In the genomic region with DNA sequence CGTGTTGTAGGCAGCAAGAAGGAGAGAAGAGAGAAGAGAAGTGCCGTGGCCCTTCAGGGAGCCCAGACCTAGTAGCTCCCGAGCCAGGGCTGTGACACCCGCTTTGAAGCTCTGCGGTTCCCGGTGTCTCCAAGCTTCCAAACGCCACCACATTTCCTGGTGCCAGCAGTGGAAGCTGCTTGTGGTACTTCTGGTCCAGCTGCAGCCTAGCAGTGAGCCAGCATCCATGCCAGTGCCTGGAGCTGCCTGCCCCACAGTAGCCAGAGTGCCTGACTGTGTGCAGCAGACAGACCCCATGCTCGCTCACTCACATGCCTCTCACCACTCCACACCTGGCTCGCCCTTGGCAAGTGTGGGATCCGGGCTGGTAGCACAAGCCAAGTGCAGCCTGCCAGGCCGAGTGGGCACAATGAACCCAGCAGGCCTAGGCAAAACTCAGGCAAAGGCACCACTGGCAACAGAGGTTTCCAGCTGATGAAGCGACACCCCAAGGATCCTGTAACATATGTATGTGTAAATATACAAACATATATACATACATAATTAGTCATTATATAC, we compare ENCODE assay signal across 20 cellular contexts.
DNase-seq lines count a peak whose midpoint lies in the region; ATAC-seq, FAIRE-seq and TF ChIP-seq lines count a peak whose summit lies in the region.
"Had no signal": no experiment of that assay in that cellular context is flagged by ENCODE, and none has a peak within 500 bp of the region (broad histone marks: within the 10 kb centered on the region; RNA-seq: fewer than 3 reads in every experiment).

No MANE protein-coding gene starts in this region.

- H3K27me3 Mint-ChIP-seq in H9 (ENCODE audit: low read depth) = no peaks in the 10 kb centered on the region
- H3K27me3 Mint-ChIP-seq: B cell; CD4-positive, CD25-positive, alpha-beta regulatory T cell; CD8-positive, alpha-beta memory T cell; IgD-negative memory B cell had no signal

- H3K27ac Mint-ChIP-seq in H9 = peak overlapping the region in 2 of 3 experiments; percentile 40 to 83; a peak in 1 of 7 replicates
- H3K27ac Mint-ChIP-seq: B cell; CD4-positive, CD25-positive, alpha-beta regulatory T cell; CD8-positive, alpha-beta memory T cell; GM23338; IgD-negative memory B cell had no signal

- H3K4me3 Mint-ChIP-seq in H9 = no peak overlapping the region
- H3K4me3 Mint-ChIP-seq: B cell; CD4-positive, CD25-positive, alpha-beta regulatory T cell; CD8-positive, alpha-beta memory T cell; GM23338; IgD-negative memory B cell had no signal

- H3K9me2 ChIP-seq in OCI-LY7 (ENCODE audit: insufficient read depth, low read length) = no peaks in the 10 kb centered on the region

- H2BK15ac ChIP-seq in H9 (ENCODE audit: low read depth, low read length) (no peak overlapping the region), mesenchymal stem cell (ENCODE audit: low read depth, poor library complexity, severe bottlenecking) (no peak overlapping the region)

- no peaks in the 10 kb centered on the region for H3K9me3 ChIP-seq in H9 (ENCODE audit: control insufficient read depth, low read depth, low read length)
- no peaks in the 10 kb centered on the region for H3K9me3 ChIP-seq in K562 (replicated peaks; ENCODE audit: control insufficient read depth, insufficient read depth, low read depth, low read length)
- H3K9me3 ChIP-seq in mesenchymal stem cell (ENCODE audit: control insufficient read depth, low read length) = no peaks in the 10 kb centered on the region
- no peaks in the 10 kb centered on the region for H3K9me3 ChIP-seq in spleen
- peaks cover 17% of the 10 kb centered on the region; the same call in 1 of the 2 replicates for H3K9me3 ChIP-seq in OCI-LY7 (ENCODE audit: low read length)

- H3K23ac ChIP-seq in H9 (ENCODE audit: insufficient read length, low read depth, low read length) (no peak overlapping the region), mesenchymal stem cell (ENCODE audit: low read length in 2 of 2) (no peak overlapping the region)

- H3K9me3 Mint-ChIP-seq in H9 = peaks cover 3% of the 10 kb centered on the region in 2 experiments; a peak in 1 of 5 replicates
- H3K9me3 Mint-ChIP-seq: CD8-positive, alpha-beta memory T cell; IgD-negative memory B cell had no signal

- TF ChIP-seq POLR2A in K562 (conservative IDR thresholded peaks at IDR 0.05) (no peak), spleen (IDR thresholded peaks at IDR 0.05) (no peak)

- H3K4ac ChIP-seq in H9 (ENCODE audit: low read depth, low read length) = no peak overlapping the region
- no peak overlapping the region for H3K4ac ChIP-seq in mesenchymal stem cell (ENCODE audit: low read depth in 1 of 2, low read length in 2 of 2)

- CTCF ChIA-PET in K562 (lab: Yijun Ruan, JAX; ENCODE audit: low intra/inter-chr PET ratio) = no interaction called here
- CTCF ChIA-PET in OCI-LY7 (lab: Charles Lee; ENCODE audit: unreplicated experiment) = no interaction called here

- H3K4me2 ChIP-seq in H9 (ENCODE audit: insufficient read depth, insufficient read length, low read length) (no peak overlapping the region), K562 (ENCODE audit: insufficient read depth, low read length) (no peak overlapping the region), mesenchymal stem cell (ENCODE audit: low read length, poor library complexity, severe bottlenecking) (no peak overlapping the region), OCI-LY7 (ENCODE audit: low read length) (no peak overlapping the region)
- H3K4me2 ChIP-seq: GM23338 had no signal

- H2BK120ac ChIP-seq in H9 (ENCODE audit: low read depth, low read length, poor library complexity, severe bottlenecking) (no peak overlapping the region), mesenchymal stem cell (ENCODE audit: low read depth, low read length) (no peak overlapping the region)

- no peak for TF ChIP-seq RAD21 in K562 (CRISPR knock-in tag; conservative IDR thresholded peaks at IDR 0.05 in 1 of 2, IDR thresholded peaks at IDR 0.05 in 1 of 2)

- H3K27ac ChIP-seq in H9 (ENCODE audit: insufficient read length, low read depth, low read length) (no peak overlapping the region), K562 (ENCODE audit: extremely low read depth, low read depth, low read length) (no peak overlapping the region), mesenchymal stem cell (ENCODE audit: low read length, poor library complexity, severe bottlenecking) (no peak overlapping the region), spleen (no peak overlapping the region), OCI-LY7 (ENCODE audit: low read depth, low read length, poor library complexity, severe bottlenecking) (no peak overlapping the region)

- H4K20me1 ChIP-seq in H9 (ENCODE audit: control insufficient read depth, insufficient read depth, insufficient read length) = no peaks in the 10 kb centered on the region
- H4K20me1 ChIP-seq in K562 (replicated peaks; ENCODE audit: control insufficient read depth, insufficient read depth, low read length) = no peaks in the 10 kb centered on the region
- no peaks in the 10 kb centered on the region for H4K20me1 ChIP-seq in OCI-LY7 (ENCODE audit: insufficient read depth, low read length)

- peaks cover 0 to 5% (median 1%) of the 10 kb centered on the region in 3 experiments; a peak in 2 of 7 replicates for H3K36me3 Mint-ChIP-seq in H9 (ENCODE audit: insufficient read depth in 1 of 3, low read depth in 3 of 3)

- ATAC-seq in K562 (0 out of 3 replicates have a peak, but pooled peaks have one; percentile 20), HG02884 (IDR thresholded peaks at IDR 0.05; ENCODE audit: unreplicated experiment) (no peak)
- ATAC-seq: GM23338 had no signal

- H2AFZ ChIP-seq in H9 (ENCODE audit: low read length) = no peak overlapping the region
- no peak overlapping the region for H2AFZ ChIP-seq in K562 (ENCODE audit: low read depth, low read length)
- peak overlapping the region; percentile 27 for H2AFZ ChIP-seq in mesenchymal stem cell (ENCODE audit: low read depth, low read length)
- H2AFZ ChIP-seq in OCI-LY7 (ENCODE audit: low read length) = no peak overlapping the region
- H2AFZ ChIP-seq: GM23338 had no signal

- no peak overlapping the region for H3K4me3 ChIP-seq in K562
- peak overlapping the region in 1 of 2 experiments; percentile 34 for H3K4me3 ChIP-seq in mesenchymal stem cell (ENCODE audit: insufficient read depth in 1 of 2, low read depth in 1 of 2, low read length in 2 of 2)
- no peak overlapping the region for H3K4me3 ChIP-seq in spleen
- no peak overlapping the region for H3K4me3 ChIP-seq in OCI-LY7 (ENCODE audit: low read depth, low read length, poor library complexity, severe bottlenecking)
- H3K4me3 ChIP-seq: GM23338 had no signal

- H2BK5ac ChIP-seq in H9 (ENCODE audit: insufficient read length, low read length) (no peak overlapping the region), mesenchymal stem cell (ENCODE audit: low read depth, low read length, poor library complexity, severe bottlenecking) (no peak overlapping the region)

- in situ Hi-C loops in K562 (cut with MboI) = no loop called here

- no peaks in the 10 kb centered on the region for H3K36me3 ChIP-seq in K562 (ENCODE audit: control insufficient read depth, insufficient read depth, low read length)
- no peaks in the 10 kb centered on the region for H3K36me3 ChIP-seq in mesenchymal stem cell (ENCODE audit: control insufficient read depth in 1 of 2, insufficient read depth in 2 of 2, low read depth in 1 of 2, low read length in 2 of 2)
- peaks cover 0 to 13% (median 0%) of the 10 kb centered on the region in 6 donors for H3K36me3 ChIP-seq in spleen
- peaks cover 6% of the 10 kb centered on the region; the same call in 1 of the 2 replicates for H3K36me3 ChIP-seq in OCI-LY7 (ENCODE audit: insufficient read depth, low read length)

- H4K5ac ChIP-seq in H9 (ENCODE audit: insufficient read length, low read depth, low read length) = no peak overlapping the region

- no TSS peak for BruUV-seq in K562 (replicated peaks; lab: Mats Ljungman, UMichigan)
- BruUV-seq in OCI-LY7 (replicated peaks; lab: Mats Ljungman, UMichigan) = no TSS peak

- WGBS in H9 (ENCODE audit: extremely low coverage, insufficient read length, low lambda C conversion rate) = no CpG with 5 or more reads among the region's 12 CpGs
- WGBS in K562 (ENCODE audit: insufficient coverage, low coverage, missing lambda C conversion rate) = 4% methylated on average over 12 of the region's 12 CpGs
- WGBS in mesenchymal stem cell = 89% methylated on average over 10 of the region's 12 CpGs
- 95 to 98% (median 96%) methylated on average over 11 to 12 of the region's 12 CpGs for WGBS in spleen, 5 donors

- H3K23me2 ChIP-seq in H9 (ENCODE audit: insufficient read length, low read depth, low read length, poor library complexity, severe bottlenecking) = no peaks in the 10 kb centered on the region

- POLR2A ChIA-PET in K562 (lab: Yijun Ruan, JAX) = interaction anchor here (0.8 kb wide), 1 partner anchor 54 kb away, joined by 3 read pairs; no protein-coding TSS in a partner anchor
- POLR2A ChIA-PET in OCI-LY7 (lab: Charles Lee) = interaction anchor here (0.8 kb wide), 1 partner anchor 18 kb away, joined by 4 read pairs; no protein-coding TSS in a partner anchor

- H3K14ac ChIP-seq in H9 (ENCODE audit: insufficient read depth, low read length) (peak overlapping the region; percentile 11; the same call in 1 of the 2 replicates), mesenchymal stem cell (ENCODE audit: low read length in 2 of 2) (peak overlapping the region in 1 of 2 experiments; percentile 88)

- H2AK5ac ChIP-seq in H9 (ENCODE audit: insufficient read length, low read length) (no peak overlapping the region), mesenchymal stem cell (ENCODE audit: low read length, severe bottlenecking) (no peak overlapping the region)

- 0 out of 4 replicates have a peak, but pooled peaks cover 0 to 3% of the 10 kb centered on the region in 2 experiments for H3K4me1 Mint-ChIP-seq in H9
- H3K4me1 Mint-ChIP-seq: B cell; CD4-positive, CD25-positive, alpha-beta regulatory T cell; CD8-positive, alpha-beta memory T cell; GM23338; IgD-negative memory B cell had no signal

- H3K18ac ChIP-seq in H9 (ENCODE audit: insufficient read length, low read depth, low read length) = no peak overlapping the region
- no peak overlapping the region for H3K18ac ChIP-seq in mesenchymal stem cell (ENCODE audit: low read depth in 1 of 2, low read length in 2 of 2)

- TF ChIP-seq CTCF in H9 (conservative IDR thresholded peaks at IDR 0.05) (no peak), K562 (IDR thresholded peaks at IDR 0.05 in 2 of 3, conservative IDR thresholded peaks at IDR 0.05 in 1 of 3; ENCODE audit: insufficient read depth in 2 of 3, low read depth in 1 of 3, low read length in 3 of 3) (no peak), spleen (IDR thresholded peaks at IDR 0.05 in 8 of 11, conservative IDR thresholded peaks at IDR 0.05 in 3 of 11) (no peak), OCI-LY7 (conservative IDR thresholded peaks at IDR 0.05; ENCODE audit: low read length) (no peak)

- no peak for FAIRE-seq in K562 (lab: Jason Lieb, UNC)
- FAIRE-seq: HTR-8/SVneo had no signal

- no peak overlapping the region for H3T11ph ChIP-seq in H9 (ENCODE audit: low read length)

- no peak overlapping the region for H4K91ac ChIP-seq in H9 (ENCODE audit: insufficient read length, low read depth, low read length)
- no peak overlapping the region for H4K91ac ChIP-seq in mesenchymal stem cell (ENCODE audit: low read length)

- DNase-seq in H9 = no peak
- no peak for DNase-seq in K562 (ENCODE audit: extremely low read depth in 1 of 4, low spot score in 3 of 4)
- no peak for DNase-seq in mesenchymal stem cell
- DNase-seq in spleen = peak; percentile 66
- no peak for DNase-seq in OCI-LY7 (ENCODE audit: low spot score)
- no peak for DNase-seq in A172 (ENCODE audit: low spot score)
- DNase-seq: 8988T; C1 segment of cervical spinal cord; CD4-positive, CD25-positive, alpha-beta regulatory T cell; CD8-positive, alpha-beta memory T cell; COR-L47; DMS153; DMS79; GDM1; KG1 had no signal

- intact Hi-C loops in K562 (cut with micrococcal nuclease) (no loop called here), spleen (cut with DNase I; ENCODE audit: low total_unique reads) (no loop called here), OCI-LY7 (cut with micrococcal nuclease; ENCODE audit: unreplicated experiment) (no loop called here)

- H3K56ac ChIP-seq in H9 (ENCODE audit: insufficient read length, low read depth, low read length) = no peak overlapping the region

- no peaks in the 10 kb centered on the region for H3K27me3 ChIP-seq in H9 (ENCODE audit: insufficient read depth, low read length)
- no peaks in the 10 kb centered on the region for H3K27me3 ChIP-seq in K562 (ENCODE audit: control insufficient read depth in 2 of 2, insufficient read depth in 2 of 2, low read length in 2 of 2)
- no peaks in the 10 kb centered on the region for H3K27me3 ChIP-seq in mesenchymal stem cell (ENCODE audit: control insufficient read depth in 1 of 2, insufficient read depth in 1 of 2, low read length in 2 of 2)
- no peaks in the 10 kb centered on the region for H3K27me3 ChIP-seq in spleen (replicated peaks in 1 of 7)

- H2BK20ac ChIP-seq in H9 (ENCODE audit: low read depth, low read length, poor library complexity, severe bottlenecking) = no peak overlapping the region

- H3K79me1 ChIP-seq in H9 (ENCODE audit: insufficient read depth, low read depth, low read length, poor library complexity, severe bottlenecking) (no peaks in the 10 kb centered on the region), mesenchymal stem cell (replicated peaks; ENCODE audit: low read length, poor library complexity, severe bottlenecking) (no peaks in the 10 kb centered on the region)

- no peaks in the 10 kb centered on the region for H3K9me1 ChIP-seq in K562 (ENCODE audit: control insufficient read depth, insufficient read depth, low read length)

- H3K4me1 ChIP-seq in H9 (ENCODE audit: insufficient read depth, low read length) (no peaks in the 10 kb centered on the region), K562 (replicated peaks in 1 of 2; ENCODE audit: control insufficient read depth in 2 of 2, insufficient read depth in 2 of 2, low read length in 2 of 2) (no peaks in the 10 kb centered on the region; a peak in 1 of 5 replicates), mesenchymal stem cell (ENCODE audit: control insufficient read depth, insufficient read depth, low read depth, low read length) (no peaks in the 10 kb centered on the region), spleen (no peaks in the 10 kb centered on the region), OCI-LY7 (ENCODE audit: insufficient read depth, low read length, poor library complexity, severe bottlenecking) (no peaks in the 10 kb centered on the region)

- TF ChIP-seq EP300 in K562 (IDR thresholded peaks at IDR 0.05; ENCODE audit: low read length) = no peak

- H3K79me2 ChIP-seq in H9 (ENCODE audit: insufficient read depth, low read length) (no peaks in the 10 kb centered on the region), K562 (ENCODE audit: control insufficient read depth, insufficient read depth, low read length) (no peaks in the 10 kb centered on the region), OCI-LY7 (ENCODE audit: insufficient read depth, low read depth, low read length) (no peaks in the 10 kb centered on the region)

- H2BK12ac ChIP-seq in H9 (ENCODE audit: insufficient read length, low read depth, low read length) (no peak overlapping the region), mesenchymal stem cell (ENCODE audit: low read length in 2 of 2) (no peak overlapping the region)

- H3K9ac ChIP-seq in H9 (ENCODE audit: extremely low read depth, insufficient read length, low read length) = no peak overlapping the region
- H3K9ac ChIP-seq in K562 (ENCODE audit: insufficient read depth in 1 of 2, low read depth in 2 of 2, low read length in 2 of 2) = no peak overlapping the region
- no peak overlapping the region for H3K9ac ChIP-seq in mesenchymal stem cell (ENCODE audit: low read length)

- no peak overlapping the region for H4K8ac ChIP-seq in H9 (replicated peaks; ENCODE audit: insufficient read length, low read depth, low read length)
- no peak overlapping the region for H4K8ac ChIP-seq in mesenchymal stem cell (ENCODE audit: low read length)
